23 cellular contexts compared by ENCODE assay signal in genomic region chr20:7843613-7844012, GRCh38.
DNase-seq lines count a peak whose midpoint lies in the region; ATAC-seq lines count a peak whose summit lies in the region.
"Had no signal": no experiment of that assay in that cellular context is flagged by ENCODE, and none has a peak within 500 bp of the region (broad histone marks: within the 10 kb centered on the region; RNA-seq: fewer than 3 reads in every experiment).

No MANE protein-coding gene starts in this region.

- no peak overlapping the region for H3K14ac ChIP-seq in mesenchymal stem cell (ENCODE audit: low read length in 2 of 2)

- no peak overlapping the region for H2BK12ac ChIP-seq in mesenchymal stem cell (ENCODE audit: low read length in 2 of 2)

- peaks cover 3% of the 10 kb centered on the region for H3K4me1 ChIP-seq in mesenchymal stem cell (ENCODE audit: control insufficient read depth, insufficient read depth, low read depth, low read length)
- H3K4me1 ChIP-seq in effector memory CD4-positive, alpha-beta T cell (ENCODE audit: control insufficient read depth, insufficient read depth, low read length, poor library complexity, severe bottlenecking) = no peaks in the 10 kb centered on the region
- H3K4me1 ChIP-seq: prostate gland had no signal

- H3K4me3 ChIP-seq in MG63 (no peak overlapping the region), mesenchymal stem cell (ENCODE audit: insufficient read depth in 1 of 2, low read depth in 1 of 2, low read length in 2 of 2) (no peak overlapping the region)
- no peak overlapping the region for H3K4me3 ChIP-seq in effector memory CD4-positive, alpha-beta T cell (ENCODE audit: insufficient read depth, low read depth, low read length, poor library complexity, severe bottlenecking)
- H3K4me3 ChIP-seq: lung, prostate gland, SJSA1 had no signal

- H3K9ac ChIP-seq in mesenchymal stem cell (ENCODE audit: low read length) = peak overlapping the region; percentile 57

- no peak overlapping the region for H2BK15ac ChIP-seq in mesenchymal stem cell (ENCODE audit: low read depth, poor library complexity, severe bottlenecking)

- H3K23ac ChIP-seq in mesenchymal stem cell (ENCODE audit: low read length in 2 of 2) = no peak overlapping the region

- ATAC-seq in HG02870 (IDR thresholded peaks at IDR 0.05; ENCODE audit: unreplicated experiment) = no peak
- ATAC-seq: activated T-helper 17 cell treated with anti-CD3 and anti-CD28 coated beads, Interleukin-2, amount 50 U/mL, for 72 hours; naive thymus-derived CD8-positive, alpha-beta T cell had no signal

- H3K36me3 ChIP-seq in MG63 (no peaks in the 10 kb centered on the region), mesenchymal stem cell (ENCODE audit: control insufficient read depth in 1 of 2, insufficient read depth in 2 of 2, low read depth in 1 of 2, low read length in 2 of 2) (no peaks in the 10 kb centered on the region)
- no peaks in the 10 kb centered on the region for H3K36me3 ChIP-seq in effector memory CD4-positive, alpha-beta T cell (ENCODE audit: control insufficient read depth, insufficient read depth, low read length)
- H3K36me3 ChIP-seq: prostate gland, SJSA1 had no signal

- H3K18ac ChIP-seq in mesenchymal stem cell (ENCODE audit: low read depth in 1 of 2, low read length in 2 of 2) = no peak overlapping the region

- H3K27ac ChIP-seq in mesenchymal stem cell (ENCODE audit: low read length, poor library complexity, severe bottlenecking) = no peak overlapping the region
- H3K27ac ChIP-seq in effector memory CD4-positive, alpha-beta T cell (ENCODE audit: insufficient read depth, low read length, poor library complexity, severe bottlenecking) = no peak overlapping the region
- H3K27ac ChIP-seq: prostate gland, SJSA1 had no signal

- no peak overlapping the region for H4K8ac ChIP-seq in mesenchymal stem cell (ENCODE audit: low read length)

- no peak overlapping the region for H2BK5ac ChIP-seq in mesenchymal stem cell (ENCODE audit: low read depth, low read length, poor library complexity, severe bottlenecking)

- H2BK120ac ChIP-seq in mesenchymal stem cell (ENCODE audit: low read depth, low read length) = no peak overlapping the region

- H2AK5ac ChIP-seq in mesenchymal stem cell (ENCODE audit: low read length, severe bottlenecking) = no peak overlapping the region

- H3K4ac ChIP-seq in mesenchymal stem cell (ENCODE audit: low read depth in 1 of 2, low read length in 2 of 2) = no peak overlapping the region

- H3K27me3 ChIP-seq in MG63 (no peaks in the 10 kb centered on the region), mesenchymal stem cell (ENCODE audit: control insufficient read depth in 1 of 2, insufficient read depth in 1 of 2, low read length in 2 of 2) (no peaks in the 10 kb centered on the region)
- H3K27me3 ChIP-seq in effector memory CD4-positive, alpha-beta T cell (replicated peaks; ENCODE audit: control insufficient read depth, insufficient read depth, low read length, poor library complexity, severe bottlenecking) = no peaks in the 10 kb centered on the region
- H3K27me3 ChIP-seq: SJSA1 had no signal

- H3K79me1 ChIP-seq in mesenchymal stem cell (replicated peaks; ENCODE audit: low read length, poor library complexity, severe bottlenecking) = no peaks in the 10 kb centered on the region

- no peak overlapping the region for H3K4me2 ChIP-seq in mesenchymal stem cell (ENCODE audit: low read length, poor library complexity, severe bottlenecking)

- H3K9me3 ChIP-seq in MG63 (no peaks in the 10 kb centered on the region), mesenchymal stem cell (ENCODE audit: control insufficient read depth, low read length) (no peaks in the 10 kb centered on the region)
- no peaks in the 10 kb centered on the region for H3K9me3 ChIP-seq in effector memory CD4-positive, alpha-beta T cell (ENCODE audit: control insufficient read depth, low read length)
- H3K9me3 ChIP-seq: prostate gland, SJSA1 had no signal

- H2AFZ ChIP-seq in mesenchymal stem cell (ENCODE audit: low read depth, low read length) = no peak overlapping the region

- DNase-seq in AG08396 (ENCODE audit: low spot score) (peak; percentile 50), MG63 (peak; percentile 33), fibroblast of gingiva (ENCODE audit: low read depth) (peak; percentile 81), mesenchymal stem cell (peak; percentile 68), NCI-H146 treated with DMSO at 0.1 percent for 48 hours (lab: John Stamatoyannopoulos, UW; ENCODE audit: unreplicated experiment) (no peak), NCI-H82 treated with DMSO at 0.1 percent for 48 hours (lab: John Stamatoyannopoulos, UW; ENCODE audit: unreplicated experiment) (no peak)
- no peak for DNase-seq in effector memory CD4-positive, alpha-beta T cell
- DNase-seq: ACHN; activated CD4-positive, CD25-positive, alpha-beta regulatory T cell treated with anti-CD3 and anti-CD28 coated beads, Interleukin-2, amount 50 U/mL, for 72 hours; cortex of kidney; EL; erythroblast; GOT3; Karpas-422; naive thymus-derived CD8-positive, alpha-beta T cell; NCI-H1694 treated with DMSO at 0.1 percent for 48 hours; NCI-H446 treated with DMSO at 0.1 percent for 48 hours; T-helper 9 cell had no signal

- no peak overlapping the region for H4K91ac ChIP-seq in mesenchymal stem cell (ENCODE audit: low read length)

Comparison
In these comparisons a context has a peak if more than half of its experiments do, and no peak if none do; other contexts are left out.
1. DNase-seq: peak in AG08396 (single experiment), MG63 (single experiment), fibroblast of gingiva (single experiment) and mesenchymal stem cell (single experiment); none in NCI-H146 treated with DMSO at 0.1 percent for 48 hours (single experiment), effector memory CD4-positive, alpha-beta T cell (0 of 3) and NCI-H82 treated with DMSO at 0.1 percent for 48 hours (single experiment).